Comparison of ENCODE assay signal across 18 cellular contexts in genomic region chr9:125985998-125986655, GRCh38.
"Had no signal": no experiment of that assay in that cellular context is flagged by ENCODE, and none has a peak within 500 bp of the region (broad histone marks: within the 10 kb centered on the region; RNA-seq: fewer than 3 reads in every experiment).

No MANE protein-coding gene starts in this region.

- DNase-seq: activated CD4-positive, alpha-beta T cell treated with anti-CD3 and anti-CD28 coated beads, Interleukin-2, amount 10 ng/mL, durations not matched to agents 24 days and 14 days; activated CD8-positive, alpha-beta T cell treated with anti-CD3 and anti-CD28 coated beads for 36 hours; cerebellar nuclear complex; effector memory CD8-positive, alpha-beta T cell; foreskin fibroblast; hippocampal formation; left lung; naive B cell; stimulated activated CD4-positive, alpha-beta T cell treated with anti-CD3 and anti-CD28 coated beads, Interleukin-12 subunit alpha, Interleukin-12 subunit beta, amount 100 ng/mL, for 4 hours; stimulated activated CD4-positive, alpha-beta T cell treated with anti-CD3 and anti-CD28 coated beads, Interleukin-1b, Interleukin-23, amount 100 ng/mL, for 48 hours; stimulated activated naive CD8-positive, alpha-beta T cell treated with anti-CD3 and anti-CD28 coated beads, Interleukin-15, Interleukin-2, amounts not matched to agents 100 U/mL and 50 U/mL, for 24 hours; substantia nigra; T1000 had no signal

- H3K9me3 ChIP-seq: ascending aorta, left lung, neutrophil, tibial nerve had no signal

- H3K27ac ChIP-seq: ascending aorta, left lung, neutrophil, tibial nerve had no signal

- ATAC-seq: activated CD8-positive, alpha-beta T cell treated with anti-CD3 and anti-CD28 coated beads for 36 hours; effector memory CD8-positive, alpha-beta T cell; left lung; stimulated activated naive CD8-positive, alpha-beta T cell treated with anti-CD3 and anti-CD28 coated beads, Interleukin-15, Interleukin-2, amounts not matched to agents 100 U/mL and 50 U/mL, for 24 hours had no signal

- H3K4me3 Mint-ChIP-seq: activated CD4-positive, alpha-beta T cell treated with anti-CD3 and anti-CD28 coated beads, Interleukin-2, amount 10 ng/mL, durations not matched to agents 24 days and 14 days; activated CD8-positive, alpha-beta T cell treated with anti-CD3 and anti-CD28 coated beads for 36 hours; activated naive CD4-positive, alpha-beta T cell treated with anti-CD3 and anti-CD28 coated beads, Interleukin-2, amount 50 U/mL, for 24 hours; dendritic cell treated with granulocyte-macrophage colony-stimulating factor and Interleukin-4, amounts not matched to agents 40 ng/mL and 50 ng/mL, for 4 days; effector memory CD8-positive, alpha-beta T cell; naive B cell had no signal

- H3K4me1 Mint-ChIP-seq: activated CD4-positive, alpha-beta T cell treated with anti-CD3 and anti-CD28 coated beads, Interleukin-2, amount 10 ng/mL, durations not matched to agents 24 days and 14 days; activated naive CD4-positive, alpha-beta T cell treated with anti-CD3 and anti-CD28 coated beads, Interleukin-2, amount 50 U/mL, for 24 hours had no signal

- H3K9me3 Mint-ChIP-seq: activated CD8-positive, alpha-beta T cell treated with anti-CD3 and anti-CD28 coated beads for 36 hours; dendritic cell treated with granulocyte-macrophage colony-stimulating factor and Interleukin-4, amounts not matched to agents 40 ng/mL and 50 ng/mL, for 4 days had no signal

- H3K27ac Mint-ChIP-seq: activated CD4-positive, alpha-beta T cell treated with anti-CD3 and anti-CD28 coated beads, Interleukin-2, amount 10 ng/mL, durations not matched to agents 24 days and 14 days; activated CD8-positive, alpha-beta T cell treated with anti-CD3 and anti-CD28 coated beads for 36 hours; activated naive CD4-positive, alpha-beta T cell treated with anti-CD3 and anti-CD28 coated beads, Interleukin-2, amount 50 U/mL, for 24 hours; dendritic cell treated with granulocyte-macrophage colony-stimulating factor and Interleukin-4, amounts not matched to agents 40 ng/mL and 50 ng/mL, for 4 days; effector memory CD8-positive, alpha-beta T cell; naive B cell had no signal

- H3K27me3 Mint-ChIP-seq: dendritic cell treated with granulocyte-macrophage colony-stimulating factor and Interleukin-4, amounts not matched to agents 40 ng/mL and 50 ng/mL, for 4 days had no signal

- H3K4me3 ChIP-seq: ascending aorta, left lung, tibial nerve had no signal

- H3K4me1 ChIP-seq: ascending aorta, left lung, tibial nerve had no signal

- H3K36me3 ChIP-seq: ascending aorta, left lung, neutrophil, tibial nerve had no signal

- H3K27me3 ChIP-seq: ascending aorta, tibial nerve had no signal
